In genomic region chr14:26851793-26852192, GRCh38 we compare ENCODE assay signal across 6 cellular contexts.
"Had no signal": no experiment of that assay in that cellular context is flagged by ENCODE, and none has a peak within 500 bp of the region (broad histone marks: within the 10 kb centered on the region; RNA-seq: fewer than 3 reads in every experiment).

No MANE protein-coding gene starts in this region.

- DNase-seq: H9, HCEC 1CT, IMR-90, KG1 had no signal

- H3K4me3 ChIP-seq: GM23338, K562 had no signal

- H3K4me2 ChIP-seq: GM23338 had no signal

- H2AFZ ChIP-seq: GM23338 had no signal
